In genomic region chr19:50534478-50534877, GRCh38 we compare ENCODE assay signal across 29 cellular contexts. TPM values are rescaled to one million over a fixed set of nuclear protein-coding genes. Genes with fewer than 3 reads are reported as not detected.
DNase-seq lines count a peak whose midpoint lies in the region; ATAC-seq, FAIRE-seq and TF ChIP-seq lines count a peak whose summit lies in the region.
"Had no signal": no experiment of that assay in that cellular context is flagged by ENCODE, and none has a peak within 500 bp of the region (broad histone marks: within the 10 kb centered on the region; RNA-seq: fewer than 3 reads in every experiment).

No MANE protein-coding gene starts in this region.

- no peak for TF ChIP-seq POLR2A in GM12892 (IDR thresholded peaks at IDR 0.05; ENCODE audit: low read depth, low read length)

- peak; percentile 57 for FAIRE-seq in GM12892 (lab: Jason Lieb, UNC)
- FAIRE-seq: A549 had no signal

- H3K4me1 ChIP-seq in left ventricle myocardium inferior, result peaks cover 3% of the 10 kb centered on the region
- peaks cover 0 to 7% (median 0%) of the 10 kb centered on the region in 4 donors for H3K4me1 ChIP-seq in tibial artery
- H3K4me1 ChIP-seq: HAP-1 had no signal

- POLR2A ChIA-PET in activated CD8-positive, alpha-beta T cell treated with anti-CD3 and anti-CD28 coated beads for 36 hours (lab: Charles Lee), result no interaction called here

- H3K27me3 ChIP-seq in layer of hippocampus (ENCODE audit: control insufficient read depth, insufficient read depth, low read length) (no peaks in the 10 kb centered on the region), left ventricle myocardium inferior (ENCODE audit: low read depth) (peaks cover 25% of the 10 kb centered on the region), tibial artery (peaks cover 0 to 19% of the 10 kb centered on the region in 2 donors)
- H3K27me3 ChIP-seq: BLaER1 treated with 17β-estradiol and CSF1 and Interleukin-3, amounts not matched to agents 10 nM and 100 nM; MG63 had no signal

- H3K36me3 ChIP-seq in left ventricle myocardium inferior (no peaks in the 10 kb centered on the region), tibial artery (no peaks in the 10 kb centered on the region)
- H3K36me3 ChIP-seq: HAP-1, MG63 had no signal

- no peaks in the 10 kb centered on the region for H3K4me1 Mint-ChIP-seq in activated T-helper 17 cell treated with anti-CD3 and anti-CD28 coated beads, Interleukin-2, amount 50 U/mL, for 72 hours
- no peaks in the 10 kb centered on the region for H3K4me1 Mint-ChIP-seq in activated CD8-positive, alpha-beta T cell treated with anti-CD3 and anti-CD28 coated beads for 36 hours (ENCODE audit: low read depth)
- H3K4me1 Mint-ChIP-seq: CD4-positive, alpha-beta memory T cell had no signal

- CTCF ChIA-PET in activated CD8-positive, alpha-beta T cell treated with anti-CD3 and anti-CD28 coated beads for 36 hours (lab: Charles Lee), result interaction anchor here (1.1 to 1.9 kb wide), 4 partner anchors 16 to 177 kb away, joined by 3 to 12 read pairs (median 6); no protein-coding TSS in a partner anchor

- no peak overlapping the region for H3K4me3 Mint-ChIP-seq in activated T-helper 17 cell treated with anti-CD3 and anti-CD28 coated beads, Interleukin-2, amount 50 U/mL, for 72 hours
- no peak overlapping the region for H3K4me3 Mint-ChIP-seq in activated CD8-positive, alpha-beta T cell treated with anti-CD3 and anti-CD28 coated beads for 36 hours
- H3K4me3 Mint-ChIP-seq: CD4-positive, alpha-beta memory T cell; HFFc6 had no signal

- no peaks in the 10 kb centered on the region for H3K36me3 Mint-ChIP-seq in activated T-helper 17 cell treated with anti-CD3 and anti-CD28 coated beads, Interleukin-2, amount 50 U/mL, for 72 hours (ENCODE audit: low read depth)
- peaks cover 9% of the 10 kb centered on the region for H3K36me3 Mint-ChIP-seq in activated CD8-positive, alpha-beta T cell treated with anti-CD3 and anti-CD28 coated beads for 36 hours (ENCODE audit: low read depth)
- H3K36me3 Mint-ChIP-seq: CD4-positive, alpha-beta memory T cell had no signal

- H3K27ac Mint-ChIP-seq in activated T-helper 17 cell treated with anti-CD3 and anti-CD28 coated beads, Interleukin-2, amount 50 U/mL, for 72 hours, result no peak overlapping the region
- H3K27ac Mint-ChIP-seq in activated CD8-positive, alpha-beta T cell treated with anti-CD3 and anti-CD28 coated beads for 36 hours, result no peak overlapping the region
- H3K27ac Mint-ChIP-seq: CD4-positive, alpha-beta memory T cell; HFFc6 had no signal

- H3K27me3 Mint-ChIP-seq in activated T-helper 17 cell treated with anti-CD3 and anti-CD28 coated beads, Interleukin-2, amount 50 U/mL, for 72 hours, result peaks cover 22% of the 10 kb centered on the region
- H3K27me3 Mint-ChIP-seq in activated CD8-positive, alpha-beta T cell treated with anti-CD3 and anti-CD28 coated beads for 36 hours, result peaks cover 21% of the 10 kb centered on the region

- TF ChIP-seq CTCF in activated CD8-positive, alpha-beta T cell treated with anti-CD3 and anti-CD28 coated beads for 36 hours (IDR thresholded peaks at IDR 0.05), result no peak
- TF ChIP-seq CTCF in left ventricle myocardium inferior (IDR thresholded peaks at IDR 0.05; ENCODE audit: borderline replicate concordance) (no peak), tibial artery (IDR thresholded peaks at IDR 0.05) (no peak)

- peaks cover 6% of the 10 kb centered on the region for H3K9me3 Mint-ChIP-seq in activated T-helper 17 cell treated with anti-CD3 and anti-CD28 coated beads, Interleukin-2, amount 50 U/mL, for 72 hours
- H3K9me3 Mint-ChIP-seq in activated CD8-positive, alpha-beta T cell treated with anti-CD3 and anti-CD28 coated beads for 36 hours, result peaks cover 14% of the 10 kb centered on the region

- H3K9me3 ChIP-seq in left ventricle myocardium inferior (replicated peaks) (peaks cover 22% of the 10 kb centered on the region), tibial artery (peaks cover 0 to 14% (median 14%) of the 10 kb centered on the region in 3 donors)

- H3K4me3 ChIP-seq in left ventricle myocardium inferior, result no peak overlapping the region
- no peak overlapping the region for H3K4me3 ChIP-seq in tibial artery
- H3K4me3 ChIP-seq: A549; BLaER1 treated with 17β-estradiol and CSF1 and Interleukin-3, amounts not matched to agents 10 nM and 100 nM; HAP-1; MG63 had no signal

- intact Hi-C loops in activated CD8-positive, alpha-beta T cell treated with anti-CD3 and anti-CD28 coated beads for 36 hours (cut with micrococcal nuclease), result loop anchor here (10.0 kb wide), 2 partner anchors 70 to 250 kb away; no protein-coding TSS in a partner anchor
- intact Hi-C loops in left ventricle myocardium inferior (cut with micrococcal nuclease), result no loop called here
- intact Hi-C loops in tibial artery (cut with DNase I; ENCODE audit: low total_unique reads), result loop anchor here (10.0 kb wide), 1 partner anchor 250 kb away; no protein-coding TSS in a partner anchor

- ATAC-seq in activated T-helper 17 cell treated with anti-CD3 and anti-CD28 coated beads, Interleukin-2, amount 50 U/mL, for 72 hours (replicated peaks), result peak; percentile 24
- ATAC-seq in activated CD8-positive, alpha-beta T cell treated with anti-CD3 and anti-CD28 coated beads for 36 hours, result no peak
- ATAC-seq: A549, Panc1 had no signal

- H3K27ac ChIP-seq in layer of hippocampus (ENCODE audit: low read depth, low read length) (peak overlapping the region; percentile 4), left ventricle myocardium inferior (replicated peaks) (no peak overlapping the region), tibial artery (no peak overlapping the region)
- H3K27ac ChIP-seq: A549; BLaER1 treated with 17β-estradiol and CSF1 and Interleukin-3, amounts not matched to agents 10 nM and 100 nM; RWPE1 had no signal

- DNase-seq in GM12892 (ENCODE audit: insufficient read length), result no peak
- DNase-seq in activated CD8-positive, alpha-beta T cell treated with anti-CD3 and anti-CD28 coated beads for 36 hours, result no peak
- DNase-seq in left ventricle myocardium inferior, result no peak
- DNase-seq in middle frontal gyrus (ENCODE audit: extremely low spot score, low spot score), result no peak
- no peak for DNase-seq in tibial artery
- DNase-seq: AML-193; CD4-positive, alpha-beta memory T cell; COR-L47; DMS53; GOT3; HFFc6; IMR-90; KG1; MG63; NCI-H1694; NCI-H2029 treated with DMSO at 0.1 percent for 48 hours; NCI-H526 treated with DMSO at 0.1 percent for 48 hours; SHP77 had no signal

RNA-seq across cellular contexts. Expression of gene ASPDH, which starts 20.8 kb away (rescaled TPM):
- polyA plus RNA-seq in GM12892 (2012; ENCODE audit: missing spikeins), result not detected
- total RNA-seq in activated T-helper 17 cell treated with anti-CD3 and anti-CD28 coated beads, Interleukin-2, amount 50 U/mL, for 72 hours, result not detected
- total RNA-seq in activated CD8-positive, alpha-beta T cell treated with anti-CD3 and anti-CD28 coated beads for 36 hours, result not detected
- total RNA-seq in left ventricle myocardium inferior, result not detected
- total RNA-seq: CD4-positive, alpha-beta memory T cell; Daoy; G401; HFFc6; IMR-90; NCI-H460; SK-MEL-5 had no signal
- polyA plus RNA-seq: A549; CD4-positive, alpha-beta memory T cell; IMR-90 had no signal

RNA-seq across cellular contexts. Expression of gene JOSD2, which starts 23.5 kb away (rescaled TPM):
- polyA plus RNA-seq in GM12892 (2012; ENCODE audit: missing spikeins), result 5.8 TPM
- total RNA-seq in activated T-helper 17 cell treated with anti-CD3 and anti-CD28 coated beads, Interleukin-2, amount 50 U/mL, for 72 hours, result 10 to 100 TPM; 37.5 to 45.8 TPM
- 10 to 100 TPM; 21.6 to 22.6 TPM for total RNA-seq in activated CD8-positive, alpha-beta T cell treated with anti-CD3 and anti-CD28 coated beads for 36 hours
- total RNA-seq in left ventricle myocardium inferior, result 28.6 TPM

RNA-seq across cellular contexts. Expression of gene LRRC4B, which starts 33.8 kb away (rescaled TPM):
- polyA plus RNA-seq in GM12892 (2012; ENCODE audit: missing spikeins), result 0.17 TPM
- total RNA-seq in activated T-helper 17 cell treated with anti-CD3 and anti-CD28 coated beads, Interleukin-2, amount 50 U/mL, for 72 hours, result not detected
- not detected for total RNA-seq in activated CD8-positive, alpha-beta T cell treated with anti-CD3 and anti-CD28 coated beads for 36 hours
- total RNA-seq in left ventricle myocardium inferior, result 0.47 TPM
- total RNA-seq: CD4-positive, alpha-beta memory T cell; IMR-90 had no signal

RNA-seq across cellular contexts. Expression of gene GARIN5A, which starts 57.8 kb away (rescaled TPM):
- polyA plus RNA-seq in GM12892 (2012; ENCODE audit: missing spikeins), result 0.70 TPM
- 1 to 10 TPM in 1 of 2 donors, under 1 TPM in 1; 0.39 to 1.2 TPM for total RNA-seq in activated T-helper 17 cell treated with anti-CD3 and anti-CD28 coated beads, Interleukin-2, amount 50 U/mL, for 72 hours
- 1 to 10 TPM in 1 of 2 experiments, under 1 TPM in 1; 0.36 to 1.5 TPM for total RNA-seq in activated CD8-positive, alpha-beta T cell treated with anti-CD3 and anti-CD28 coated beads for 36 hours
- 1.3 TPM for total RNA-seq in left ventricle myocardium inferior
- total RNA-seq: IMR-90 had no signal

RNA-seq across cellular contexts. Expression of gene EMC10, which starts 58.2 kb away (rescaled TPM):
- 15.9 TPM for polyA plus RNA-seq in GM12892 (2012; ENCODE audit: missing spikeins)
- 10 to 100 TPM; 31.3 to 57.8 TPM for total RNA-seq in activated T-helper 17 cell treated with anti-CD3 and anti-CD28 coated beads, Interleukin-2, amount 50 U/mL, for 72 hours
- total RNA-seq in activated CD8-positive, alpha-beta T cell treated with anti-CD3 and anti-CD28 coated beads for 36 hours, result 10 to 100 TPM; 28.7 to 31.2 TPM
- 97.7 TPM for total RNA-seq in left ventricle myocardium inferior
